9 cellular contexts compared by ENCODE assay signal in genomic region chr3:99789322-99789721, GRCh38. TPM values are rescaled to one million over a fixed set of nuclear protein-coding genes. Genes with fewer than 3 reads are reported as not detected.
DNase-seq lines count a peak whose midpoint lies in the region; ATAC-seq and TF ChIP-seq lines count a peak whose summit lies in the region.
"Had no signal": no experiment of that assay in that cellular context is flagged by ENCODE, and none has a peak within 500 bp of the region (broad histone marks: within the 10 kb centered on the region; RNA-seq: fewer than 3 reads in every experiment).

No MANE protein-coding gene starts in this region.

- no peak overlapping the region for H3K4me2 ChIP-seq in neural progenitor cell

- H3K79me2 ChIP-seq in neural progenitor cell (ENCODE audit: low read depth), result no peaks in the 10 kb centered on the region

- no peak overlapping the region for H3K27ac Mint-ChIP-seq in neural progenitor cell
- H3K27ac Mint-ChIP-seq: immature natural killer cell had no signal

- no peaks in the 10 kb centered on the region for H3K4me1 ChIP-seq in neural progenitor cell

- peak; percentile 86 for ATAC-seq in GM21737 (IDR thresholded peaks at IDR 0.05; ENCODE audit: unreplicated experiment)

- no peaks in the 10 kb centered on the region for H3K9me3 ChIP-seq in neural progenitor cell (ENCODE audit: low read depth)

- H3K27me3 Mint-ChIP-seq in neural progenitor cell (ENCODE audit: insufficient read depth, low read depth), result no peaks in the 10 kb centered on the region

- no peak overlapping the region for H2AFZ ChIP-seq in neural progenitor cell (replicated peaks)

- H3K4me3 ChIP-seq in neural progenitor cell, result no peak overlapping the region

- H3K36me3 Mint-ChIP-seq in neural progenitor cell, result no peaks in the 10 kb centered on the region
- H3K36me3 Mint-ChIP-seq: immature natural killer cell had no signal

- no peak overlapping the region for H3K9ac ChIP-seq in neural progenitor cell

- H3K4me3 Mint-ChIP-seq in neural progenitor cell, result no peak overlapping the region
- H3K4me3 Mint-ChIP-seq: immature natural killer cell had no signal

- H3K36me3 ChIP-seq in neural progenitor cell, result no peaks in the 10 kb centered on the region

- H3K9me3 Mint-ChIP-seq in neural progenitor cell, result no peaks in the 10 kb centered on the region
- H3K9me3 Mint-ChIP-seq: immature natural killer cell had no signal

- H3K27me3 ChIP-seq in neural progenitor cell, result no peaks in the 10 kb centered on the region

- H3K4me1 Mint-ChIP-seq in neural progenitor cell, result no peaks in the 10 kb centered on the region
- H3K4me1 Mint-ChIP-seq: immature natural killer cell had no signal

- TF ChIP-seq CTCF in 22Rv1 (IDR thresholded peaks at IDR 0.05) (peak; percentile 81), neural progenitor cell (IDR thresholded peaks at IDR 0.05) (peak; percentile 64)

- H3F3A ChIP-seq in neural progenitor cell (ENCODE audit: low read depth), result no peaks in the 10 kb centered on the region

- DNase-seq in EL (peak; percentile 68), HuH-7 (ENCODE audit: low spot score) (peak; percentile 52), SKM-1 (lab: John Stamatoyannopoulos, UW; ENCODE audit: unreplicated experiment) (peak; percentile 20), fibroblast of gingiva (ENCODE audit: low read depth) (peak; percentile 79), neural progenitor cell (ENCODE audit: low spot score) (peak; percentile 57), C1 segment of cervical spinal cord (lab: John Stamatoyannopoulos, UW) (no peak)

- no peak overlapping the region for H3K27ac ChIP-seq in 22Rv1
- no peak overlapping the region for H3K27ac ChIP-seq in neural progenitor cell

- no peaks in the 10 kb centered on the region for H4K20me1 ChIP-seq in neural progenitor cell (ENCODE audit: low read depth)

RNA-seq across cellular contexts. Expression of gene CMSS1, which starts 28.3 kb away (rescaled TPM):
- total RNA-seq in neural progenitor cell (ENCODE audit: low replicate concordance), result 32.8 and 56.3 TPM in 2 replicates

Comparison
In these comparisons a context has a peak if more than half of its experiments do, and no peak if none do; other contexts are left out.
1. DNase-seq: peak in EL (single experiment), HuH-7 (single experiment), SKM-1 (single experiment), fibroblast of gingiva (single experiment) and neural progenitor cell (single experiment); none in C1 segment of cervical spinal cord (0 of 14).